Comparison of ENCODE assay signal across 1 cellular context in genomic region chr7:42493436-42494198, GRCh38.
TF ChIP-seq lines count a peak whose summit lies in the region.

No MANE protein-coding gene starts in this region.

TF ChIP-seq in HEK293, 187 proteins besides CTCF, POLR2A, EP300 and RAD21 (continued from another document and continues in another):
- TF ChIP-seq ZBTB44 (tag by site-specific recombination; IDR thresholded peaks at IDR 0.05) (no peak), INSM2 (tag by site-specific recombination; IDR thresholded peaks at IDR 0.05) (no peak), KLF1 (tag by site-specific recombination; IDR thresholded peaks at IDR 0.05) (peak; percentile 63), ZNF48 (tag by site-specific recombination; IDR thresholded peaks at IDR 0.05) (no peak), ZNF354C (tag by site-specific recombination; IDR thresholded peaks at IDR 0.05; ENCODE audit: borderline replicate concordance, low read depth) (no peak), ZNF571 (tag by site-specific recombination; IDR thresholded peaks at IDR 0.05) (no peak), ZNF26 (tag by site-specific recombination; IDR thresholded peaks at IDR 0.05) (no peak), EGR2 (tag by site-specific recombination; IDR thresholded peaks at IDR 0.05; ENCODE audit: low read depth) (peak; percentile 80), SCRT1 (tag by site-specific recombination; IDR thresholded peaks at IDR 0.05; ENCODE audit: borderline replicate concordance) (no peak), ZNF18 (tag by site-specific recombination; IDR thresholded peaks at IDR 0.05) (no peak), ZNF114 (tag by site-specific recombination; IDR thresholded peaks at IDR 0.05) (no peak), ZBTB48 (tag by site-specific recombination; IDR thresholded peaks at IDR 0.05) (peak; percentile 76), ZNF157 (tag by site-specific recombination; IDR thresholded peaks at IDR 0.05) (no peak), ZNF239 (tag by site-specific recombination; IDR thresholded peaks at IDR 0.05) (no peak), SP3 (tag by site-specific recombination; IDR thresholded peaks at IDR 0.05) (peak; percentile 45), ZNF585B (tag by site-specific recombination; IDR thresholded peaks at IDR 0.05) (no peak), ZNF248 (tag by site-specific recombination; IDR thresholded peaks at IDR 0.05) (no peak), ZNF639 (tag by site-specific recombination; IDR thresholded peaks at IDR 0.05) (no peak), ZNF670 (tag by site-specific recombination; IDR thresholded peaks at IDR 0.05; ENCODE audit: low read depth) (no peak), ELK4 (IDR thresholded peaks at IDR 0.05; ENCODE audit: borderline replicate concordance, low read depth, low read length) (no peak), ZNF335 (tag by site-specific recombination; conservative IDR thresholded peaks at IDR 0.05) (peak; percentile 90), SP7 (tag by site-specific recombination; IDR thresholded peaks at IDR 0.05) (peak; percentile 60; the same call in 1 of the 2 replicates), OVOL3 (tag by site-specific recombination; IDR thresholded peaks at IDR 0.05) (no peak), ZNF645 (tag by site-specific recombination; IDR thresholded peaks at IDR 0.05) (no peak), ZSCAN23 (tag by site-specific recombination; IDR thresholded peaks at IDR 0.05) (no peak), ZSCAN4 (tag by site-specific recombination; IDR thresholded peaks at IDR 0.05) (no peak), ZNF2 (tag by site-specific recombination; IDR thresholded peaks at IDR 0.05) (0 out of 2 replicates have a peak, but pooled peaks have one; percentile 37), ZNF433 (tag by site-specific recombination; IDR thresholded peaks at IDR 0.05; ENCODE audit: low read depth) (no peak), ZNF792 (tag by site-specific recombination; IDR thresholded peaks at IDR 0.05) (no peak), ZNF175 (tag by site-specific recombination; IDR thresholded peaks at IDR 0.05) (no peak), ZNF626 (tag by site-specific recombination; IDR thresholded peaks at IDR 0.05) (no peak), ZNF394 (tag by site-specific recombination; IDR thresholded peaks at IDR 0.05; ENCODE audit: borderline replicate concordance) (peak; percentile 80), ZNF521 (tag by site-specific recombination; IDR thresholded peaks at IDR 0.05) (no peak), ZNF529 (tag by site-specific recombination; IDR thresholded peaks at IDR 0.05; ENCODE audit: insufficient replicate concordance) (no peak), PBX3 (CRISPR knock-in tag; IDR thresholded peaks at IDR 0.05) (no peak), ZNF654 (tag by site-specific recombination; IDR thresholded peaks at IDR 0.05; ENCODE audit: low read depth) (no peak), PRDM2 (tag by site-specific recombination; IDR thresholded peaks at IDR 0.05; ENCODE audit: borderline replicate concordance) (no peak), ZNF155 (tag by site-specific recombination; IDR thresholded peaks at IDR 0.05) (no peak), ZNF121 (tag by site-specific recombination; IDR thresholded peaks at IDR 0.05) (no peak), ZSCAN30 (tag by site-specific recombination; IDR thresholded peaks at IDR 0.05) (0 out of 2 replicates have a peak, but pooled peaks have one; percentile 15), ZNF514 (tag by site-specific recombination; IDR thresholded peaks at IDR 0.05) (no peak), KLF17 (tag by site-specific recombination; IDR thresholded peaks at IDR 0.05) (no peak), ZNF202 (tag by site-specific recombination; IDR thresholded peaks at IDR 0.05; ENCODE audit: borderline replicate concordance) (no peak), IKZF3 (tag by site-specific recombination; IDR thresholded peaks at IDR 0.05) (peak; percentile 38; the same call in 1 of the 2 replicates)
